22 cellular contexts compared by ENCODE assay signal in the genomic region with DNA sequence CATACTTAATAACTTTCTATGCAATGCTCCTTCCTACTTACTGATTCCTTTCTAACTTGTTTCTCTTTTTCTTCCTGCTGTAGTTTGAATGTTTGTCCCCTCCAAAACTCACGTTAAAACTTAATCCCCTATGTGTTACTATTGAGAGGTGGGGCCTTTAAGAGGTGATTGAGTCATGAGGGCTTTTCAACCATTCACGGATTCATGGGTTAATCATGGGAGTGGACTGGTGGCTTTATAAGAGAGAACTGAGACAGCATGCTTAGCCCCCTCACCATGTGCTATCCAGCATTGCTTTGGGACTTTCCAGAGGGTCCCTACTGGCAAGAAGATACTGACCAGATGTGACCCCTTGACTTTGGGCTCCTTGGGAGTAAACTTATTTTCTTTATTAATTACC.
"Had no signal": no experiment of that assay in that cellular context is flagged by ENCODE, and none has a peak within 500 bp of the region (broad histone marks: within the 10 kb centered on the region; RNA-seq: fewer than 3 reads in every experiment).

No MANE protein-coding gene starts in this region.

- H3K36me3 Mint-ChIP-seq: activated naive CD4-positive, alpha-beta T cell treated with anti-CD3 and anti-CD28 coated beads, Interleukin-2, amount 50 U/mL, for 72 hours had no signal

- H3K4me3 Mint-ChIP-seq: activated T-helper 1 cell treated with anti-CD3 and anti-CD28 coated beads, Interleukin-12 subunit alpha, Interleukin-12 subunit beta, Interleukin-2, Interleukin-4 antibody, amounts not matched to agents 30 ng/mL and 10 ng/mL and 1 ng/mL, durations not matched to agents 14 hours and 24 hours and 36 hours; dendritic cell treated with granulocyte-macrophage colony-stimulating factor and Interleukin-4, amounts not matched to agents 40 ng/mL and 50 ng/mL, for 4 days; nephron progenitor cell had no signal

- DNase-seq: activated CD4-positive, alpha-beta T cell treated with anti-CD3 and anti-CD28 coated beads, Interleukin-2, amount 50 U/mL, for 4 hours; activated gamma-delta T cell treated with Interleukin-2 at 50 U/mL for 16 hours; cerebellar nuclear complex; effector CD8-positive, alpha-beta T cell; heart left ventricle; kidney; left ventricle myocardium inferior; mammary epithelial cell; nephron progenitor cell; nucleus accumbens; stimulated activated CD4-positive, alpha-beta T cell treated with anti-CD3 and anti-CD28 coated beads, Interleukin-4, amount 100 ng/mL, for 4 hours; stimulated activated naive CD4-positive, alpha-beta T cell; substantia nigra; transverse colon; uterus had no signal

- ATAC-seq: activated naive CD4-positive, alpha-beta T cell treated with anti-CD3 and anti-CD28 coated beads, Interleukin-2, amount 50 U/mL, for 72 hours; esophagus mucosa; gastroesophageal sphincter; heart left ventricle; sciatic nerve had no signal

- H3K4me1 Mint-ChIP-seq: nephron progenitor cell had no signal

- H3K27me3 Mint-ChIP-seq: dendritic cell treated with granulocyte-macrophage colony-stimulating factor and Interleukin-4, amounts not matched to agents 40 ng/mL and 50 ng/mL, for 4 days had no signal

- H3K9me3 Mint-ChIP-seq: activated naive CD4-positive, alpha-beta T cell treated with anti-CD3 and anti-CD28 coated beads, Interleukin-2, amount 50 U/mL, for 72 hours; activated T-helper 1 cell treated with anti-CD3 and anti-CD28 coated beads, Interleukin-12 subunit alpha, Interleukin-12 subunit beta, Interleukin-2, Interleukin-4 antibody, amounts not matched to agents 30 ng/mL and 10 ng/mL and 1 ng/mL, durations not matched to agents 14 hours and 24 hours and 36 hours; dendritic cell treated with granulocyte-macrophage colony-stimulating factor and Interleukin-4, amounts not matched to agents 40 ng/mL and 50 ng/mL, for 4 days; nephron progenitor cell had no signal

- FAIRE-seq: bronchial epithelial cell had no signal

- H3K27ac Mint-ChIP-seq: activated naive CD4-positive, alpha-beta T cell treated with anti-CD3 and anti-CD28 coated beads, Interleukin-2, amount 50 U/mL, for 72 hours; activated T-helper 1 cell treated with anti-CD3 and anti-CD28 coated beads, Interleukin-12 subunit alpha, Interleukin-12 subunit beta, Interleukin-2, Interleukin-4 antibody, amounts not matched to agents 30 ng/mL and 10 ng/mL and 1 ng/mL, durations not matched to agents 14 hours and 24 hours and 36 hours; dendritic cell treated with granulocyte-macrophage colony-stimulating factor and Interleukin-4, amounts not matched to agents 40 ng/mL and 50 ng/mL, for 4 days; nephron progenitor cell had no signal
